1 cellular context compared by ENCODE assay signal in the genomic region with DNA sequence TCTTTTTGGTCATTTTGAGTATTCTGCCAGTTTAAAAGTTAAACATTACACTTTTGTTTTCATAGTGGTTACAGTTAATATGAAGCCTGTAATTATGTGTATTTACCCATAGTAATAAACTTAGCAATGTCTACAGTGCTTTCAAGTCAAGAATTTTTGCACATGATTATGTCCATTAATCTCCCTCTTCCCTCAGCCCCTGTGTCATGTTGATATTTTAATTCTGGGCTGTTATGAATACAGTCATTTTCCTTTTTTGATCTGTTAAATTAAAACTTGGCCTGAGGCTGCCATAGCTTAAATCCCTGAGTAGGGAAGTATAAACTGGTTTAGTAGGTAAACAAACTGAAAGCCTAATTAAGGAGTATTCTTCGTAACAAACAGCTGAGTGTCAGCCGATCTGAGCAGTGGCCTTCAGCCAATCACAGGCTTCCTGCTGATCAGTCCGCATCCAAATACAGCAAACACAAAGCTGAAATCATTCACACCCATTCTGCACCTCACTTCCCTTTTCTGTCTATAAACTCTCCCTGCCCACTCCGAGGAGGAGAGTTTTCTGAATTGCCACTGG.
TF ChIP-seq lines count a peak whose summit lies in the region.

No MANE protein-coding gene starts in this region.

TF ChIP-seq in K562, 482 proteins besides CTCF, POLR2A, EP300 and RAD21 (continued from another document):
- TF ChIP-seq E2F3 (CRISPR knock-in tag; IDR thresholded peaks at IDR 0.05) (no peak), SIRT6 (IDR thresholded peaks at IDR 0.05; ENCODE audit: low read depth, low read length) (no peak), TARDBP (IDR thresholded peaks at IDR 0.05) (no peak), ATF7 (IDR thresholded peaks at IDR 0.05) (0 out of 2 replicates have a peak, but pooled peaks have one; percentile 33), SMC3 (conservative IDR thresholded peaks at IDR 0.05; ENCODE audit: insufficient read depth, low read depth, low read length) (no peak), CBX3 (IDR thresholded peaks at IDR 0.05; ENCODE audit: borderline replicate concordance in 1 of 2, low read length in 2 of 2) (no peak), CC2D1A (IDR thresholded peaks at IDR 0.05) (0 out of 2 replicates have a peak, but pooled peaks have one; percentile 20)
- TF ChIP-seq, protein P1, sequence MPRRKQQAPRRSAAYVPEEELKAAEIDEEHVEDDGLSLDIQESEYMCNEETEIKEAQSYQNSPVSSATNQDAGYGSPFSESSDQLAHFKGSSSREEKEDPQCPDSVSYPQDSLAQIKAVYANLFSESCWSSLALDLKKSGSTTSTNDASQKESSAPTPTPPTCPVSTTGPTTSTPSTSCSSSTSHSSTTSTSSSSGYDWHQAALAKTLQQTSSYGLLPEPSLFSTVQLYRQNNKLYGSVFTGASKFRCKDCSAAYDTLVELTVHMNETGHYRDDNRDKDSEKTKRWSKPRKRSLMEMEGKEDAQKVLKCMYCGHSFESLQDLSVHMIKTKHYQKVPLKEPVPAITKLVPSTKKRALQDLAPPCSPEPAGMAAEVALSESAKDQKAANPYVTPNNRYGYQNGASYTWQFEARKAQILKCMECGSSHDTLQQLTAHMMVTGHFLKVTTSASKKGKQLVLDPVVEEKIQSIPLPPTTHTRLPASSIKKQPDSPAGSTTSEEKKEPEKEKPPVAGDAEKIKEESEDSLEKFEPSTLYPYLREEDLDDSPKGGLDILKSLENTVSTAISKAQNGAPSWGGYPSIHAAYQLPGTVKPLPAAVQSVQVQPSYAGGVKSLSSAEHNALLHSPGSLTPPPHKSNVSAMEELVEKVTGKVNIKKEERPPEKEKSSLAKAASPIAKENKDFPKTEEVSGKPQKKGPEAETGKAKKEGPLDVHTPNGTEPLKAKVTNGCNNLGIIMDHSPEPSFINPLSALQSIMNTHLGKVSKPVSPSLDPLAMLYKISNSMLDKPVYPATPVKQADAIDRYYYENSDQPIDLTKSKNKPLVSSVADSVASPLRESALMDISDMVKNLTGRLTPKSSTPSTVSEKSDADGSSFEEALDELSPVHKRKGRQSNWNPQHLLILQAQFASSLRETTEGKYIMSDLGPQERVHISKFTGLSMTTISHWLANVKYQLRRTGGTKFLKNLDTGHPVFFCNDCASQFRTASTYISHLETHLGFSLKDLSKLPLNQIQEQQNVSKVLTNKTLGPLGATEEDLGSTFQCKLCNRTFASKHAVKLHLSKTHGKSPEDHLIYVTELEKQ (CRISPR knock-in tag; IDR thresholded peaks at IDR 0.05): no peak
- TF ChIP-seq, protein P2, sequence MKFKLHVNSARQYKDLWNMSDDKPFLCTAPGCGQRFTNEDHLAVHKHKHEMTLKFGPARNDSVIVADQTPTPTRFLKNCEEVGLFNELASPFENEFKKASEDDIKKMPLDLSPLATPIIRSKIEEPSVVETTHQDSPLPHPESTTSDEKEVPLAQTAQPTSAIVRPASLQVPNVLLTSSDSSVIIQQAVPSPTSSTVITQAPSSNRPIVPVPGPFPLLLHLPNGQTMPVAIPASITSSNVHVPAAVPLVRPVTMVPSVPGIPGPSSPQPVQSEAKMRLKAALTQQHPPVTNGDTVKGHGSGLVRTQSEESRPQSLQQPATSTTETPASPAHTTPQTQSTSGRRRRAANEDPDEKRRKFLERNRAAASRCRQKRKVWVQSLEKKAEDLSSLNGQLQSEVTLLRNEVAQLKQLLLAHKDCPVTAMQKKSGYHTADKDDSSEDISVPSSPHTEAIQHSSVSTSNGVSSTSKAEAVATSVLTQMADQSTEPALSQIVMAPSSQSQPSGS (CRISPR knock-in tag; IDR thresholded peaks at IDR 0.05): no peak
